In the genomic region with DNA sequence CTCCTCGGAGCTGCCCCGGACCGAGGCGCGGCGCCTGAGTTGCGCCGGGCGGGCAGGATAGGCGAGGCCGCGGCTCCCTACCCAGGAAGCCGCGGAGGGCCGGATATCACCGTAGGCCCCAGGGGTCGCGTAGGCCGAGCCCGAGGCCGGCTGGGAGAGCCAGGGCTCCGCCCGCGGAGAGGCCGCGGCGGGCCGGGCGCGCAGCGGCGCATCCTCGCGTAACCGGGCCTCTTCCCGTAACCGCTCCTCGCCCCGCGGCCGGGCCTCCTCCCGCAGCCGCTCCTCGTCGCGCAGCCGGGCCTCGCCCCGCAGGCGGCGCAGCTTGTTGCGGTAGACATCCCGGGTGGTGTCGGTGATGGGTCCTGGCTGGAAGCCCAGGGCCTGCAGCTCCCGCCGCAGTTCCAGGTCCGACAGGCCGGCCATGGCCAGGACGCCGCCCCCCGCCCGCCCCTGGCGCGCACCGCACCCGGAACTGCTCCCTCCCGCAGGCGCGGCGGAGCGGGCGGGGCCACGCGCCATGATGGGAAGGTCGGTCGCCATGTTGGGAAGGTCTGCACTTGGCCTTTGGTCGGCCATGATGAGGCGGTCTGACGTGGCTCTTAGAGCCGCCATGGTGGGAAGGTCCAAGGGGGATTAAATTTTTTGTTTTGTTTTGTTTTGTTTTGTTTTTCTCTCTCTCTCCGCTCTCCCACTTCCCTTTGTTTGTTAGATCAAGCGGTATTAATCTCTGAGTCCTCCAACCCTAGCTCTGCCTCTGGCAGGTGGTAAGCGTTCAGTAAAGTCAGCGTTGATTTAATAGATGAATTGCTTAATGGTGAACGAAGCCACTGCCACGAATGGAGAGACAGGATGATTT, we compare ENCODE assay signal across 8 cellular contexts. TPM values are rescaled to one million over a fixed set of nuclear protein-coding genes. Genes with fewer than 3 reads are reported as not detected.
A peak's percentile ranks its signal among the peaks of the same experiment; 100 is the strongest.
DNase-seq lines count a peak whose midpoint lies in the region; ATAC-seq and TF ChIP-seq lines count a peak whose summit lies in the region.

Gene LEMD2, minus strand, starts transcription at position 437 of the 856 bp plus-strand sequence. Its CDS starts 14 bp downstream, at position 423.

- H3K27me3 ChIP-seq in osteoblast (ENCODE audit: insufficient read depth, low read length) = no peaks in the 10 kb centered on the region
- no peaks in the 10 kb centered on the region for H3K27me3 ChIP-seq in testis

- peak within 1 kb of the TSS; percentile 89 for H2AFZ ChIP-seq in osteoblast (ENCODE audit: low read length)

- H3K9me3 ChIP-seq in osteoblast (ENCODE audit: low read depth, low read length) (no peaks in the 10 kb centered on the region), testis (no peaks in the 10 kb centered on the region)

- H3K27ac ChIP-seq in osteoblast (ENCODE audit: low read depth, low read length) (peak within 1 kb of the TSS; percentile 87), testis (peak within 1 kb of the TSS; percentile 83 to 99)

- no peak for TF ChIP-seq CTCF in osteoblast (IDR thresholded peaks at IDR 0.05; ENCODE audit: extremely low read depth, low read depth, low read length)
- no peak for TF ChIP-seq CTCF in testis (IDR thresholded peaks at IDR 0.05)

- peaks cover 35% of the 10 kb centered on the region for H4K20me1 ChIP-seq in osteoblast (ENCODE audit: insufficient read depth, low read length)

- ATAC-seq in HG02588 (IDR thresholded peaks at IDR 0.05; ENCODE audit: unreplicated experiment) = peak; percentile 84
- ATAC-seq in activated naive CD4-positive, alpha-beta T cell treated with anti-CD3 and anti-CD28 coated beads, Interleukin-2, amount 50 U/mL, for 72 hours = peak; percentile 80 to 91

- H3K4me1 ChIP-seq in osteoblast (ENCODE audit: insufficient read depth, low read length) (peaks cover 49% of the 10 kb centered on the region), testis (peaks cover 16% of the 10 kb centered on the region)

- WGBS in testis, 2 donors = 6 to 10% methylated on average over 21 to 53 of the region's 86 CpGs

- H3K4me2 ChIP-seq in osteoblast (ENCODE audit: insufficient read depth, low read length) = peak within 1 kb of the TSS; percentile 90

- peak; percentile 59 for TF ChIP-seq POLR2A in testis (IDR thresholded peaks at IDR 0.05)

- H3K36me3 ChIP-seq in osteoblast (ENCODE audit: insufficient read depth, low read length) = peaks cover 20% of the 10 kb centered on the region
- H3K36me3 ChIP-seq in testis (ENCODE audit: low read depth, missing control alignments) = no peaks in the 10 kb centered on the region

- H3K4me3 ChIP-seq in GM08714 (ENCODE audit: low read length) (peak within 1 kb of the TSS; percentile 94), osteoblast (ENCODE audit: insufficient read depth, low read length) (peak within 1 kb of the TSS; percentile 84), testis (peak within 1 kb of the TSS; percentile 75 to 99)

- peaks cover 4 to 6% of the 10 kb centered on the region in 2 donors for H3K9me3 Mint-ChIP-seq in activated naive CD4-positive, alpha-beta T cell treated with anti-CD3 and anti-CD28 coated beads, Interleukin-2, amount 50 U/mL, for 72 hours

- H3K79me2 ChIP-seq in osteoblast (ENCODE audit: insufficient read depth, low read length) = peaks cover 49% of the 10 kb centered on the region

- DNase-seq in NCI-H1092 (lab: John Stamatoyannopoulos, UW) = peak; percentile 81
- DNase-seq in SKM-1 (lab: John Stamatoyannopoulos, UW; ENCODE audit: unreplicated experiment) = peak; percentile 65
- DNase-seq in activated naive CD4-positive, alpha-beta T cell treated with anti-CD3 and anti-CD28 coated beads, Interleukin-2, amount 50 U/mL, for 72 hours (ENCODE audit: low spot score in 2 of 2) = peak; percentile 95 to 98
- DNase-seq in glomerular visceral epithelial cell (ENCODE audit: extremely low spot score) = peak; percentile 93
- peak; percentile 99 for DNase-seq in osteoblast (ENCODE audit: insufficient read length, low spot score, missing footprints)
- peak; percentile 93 for DNase-seq in testis

- peaks cover 13% of the 10 kb centered on the region in 2 donors for H3K36me3 Mint-ChIP-seq in activated naive CD4-positive, alpha-beta T cell treated with anti-CD3 and anti-CD28 coated beads, Interleukin-2, amount 50 U/mL, for 72 hours

- intact Hi-C loops in testis (cut with DNase I; ENCODE audit: low total_unique reads) = no loop called here

- peak within 1 kb of the TSS; percentile 99 for H3K27ac Mint-ChIP-seq in activated naive CD4-positive, alpha-beta T cell treated with anti-CD3 and anti-CD28 coated beads, Interleukin-2, amount 50 U/mL, for 72 hours

RNA-seq across cellular contexts. Expression of gene LEMD2, which starts in this region (rescaled TPM):
- total RNA-seq in activated naive CD4-positive, alpha-beta T cell treated with anti-CD3 and anti-CD28 coated beads, Interleukin-2, amount 50 U/mL, for 72 hours = 10 to 100 TPM; 54.4 to 80.5 TPM
- total RNA-seq in osteoblast (47.4 and 49.2 TPM in 2 replicates), testis (10 to 100 TPM; 71.2 to 77.0 TPM)
- polyA plus RNA-seq in testis (ENCODE audit: insufficient read depth, low read depth, low replicate concordance) = 89.5 TPM

Comparison
In these comparisons a context has a peak if more than half of its experiments do, and no peak if none do; other contexts are left out.
1. Peak in every context shown above with its lines: DNase-seq, ATAC-seq, H3K4me3 ChIP-seq and H3K27ac ChIP-seq.